Comparison of ENCODE assay signal across 8 cellular contexts in genomic region chr12:110403146-110403974, GRCh38. TPM values are rescaled to one million over a fixed set of nuclear protein-coding genes. Genes with fewer than 3 reads are reported as not detected.
DNase-seq lines count a peak whose midpoint lies in the region; TF ChIP-seq lines count a peak whose summit lies in the region.

A gene with protein sequence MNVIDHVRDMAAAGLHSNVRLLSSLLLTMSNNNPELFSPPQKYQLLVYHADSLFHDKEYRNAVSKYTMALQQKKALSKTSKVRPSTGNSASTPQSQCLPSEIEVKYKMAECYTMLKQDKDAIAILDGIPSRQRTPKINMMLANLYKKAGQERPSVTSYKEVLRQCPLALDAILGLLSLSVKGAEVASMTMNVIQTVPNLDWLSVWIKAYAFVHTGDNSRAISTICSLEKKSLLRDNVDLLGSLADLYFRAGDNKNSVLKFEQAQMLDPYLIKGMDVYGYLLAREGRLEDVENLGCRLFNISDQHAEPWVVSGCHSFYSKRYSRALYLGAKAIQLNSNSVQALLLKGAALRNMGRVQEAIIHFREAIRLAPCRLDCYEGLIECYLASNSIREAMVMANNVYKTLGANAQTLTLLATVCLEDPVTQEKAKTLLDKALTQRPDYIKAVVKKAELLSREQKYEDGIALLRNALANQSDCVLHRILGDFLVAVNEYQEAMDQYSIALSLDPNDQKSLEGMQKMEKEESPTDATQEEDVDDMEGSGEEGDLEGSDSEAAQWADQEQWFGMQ (minus strand): TSS chr12:110403708. CDS start chr12:110403627, 81 bp downstream.

- H3F3A ChIP-seq in OCI-LY1 (ENCODE audit: insufficient read depth, low read length), result no peaks in the 10 kb centered on the region

- H3K27ac ChIP-seq in C4-2B (peak within 1 kb of the TSS; percentile 90), OCI-LY1 (ENCODE audit: low read depth, low read length, poor library complexity, severe bottlenecking) (peak within 1 kb of the TSS; percentile 93)

- H3K27ac Mint-ChIP-seq in endothelial cell (ENCODE audit: unreplicated experiment), result peak within 1 kb of the TSS; percentile 99
- peak within 1 kb of the TSS; percentile 100 for H3K27ac Mint-ChIP-seq in mesothelial cell of epicardium

- no peaks in the 10 kb centered on the region for H4K20me1 ChIP-seq in OCI-LY1 (ENCODE audit: insufficient read depth, low read length)

- no peaks in the 10 kb centered on the region for H3K9me3 ChIP-seq in OCI-LY1 (ENCODE audit: low read length)

- peak; percentile 92 for DNase-seq in GM20000 (ENCODE audit: low spot score)
- peak; percentile 81 for DNase-seq in HuH-7 (ENCODE audit: low spot score)
- peak; percentile 84 for DNase-seq in activated CD8-positive, alpha-beta memory T cell treated with anti-CD3 and anti-CD28 coated beads, Interleukin-2, amount 50 U/mL, for 4 hours
- DNase-seq in endothelial cell (ENCODE audit: low spot score), result peak; percentile 89
- DNase-seq in mesothelial cell of epicardium (ENCODE audit: low spot score in 2 of 2, unreplicated experiment in 2 of 2), result peak; percentile 82 to 92
- peak; percentile 68 to 69 for DNase-seq in stimulated activated CD8-positive, alpha-beta memory T cell treated with anti-CD3 and anti-CD28 coated beads, Interleukin-15, amount 100 ng/mL, for 4 hours (ENCODE audit: low read depth in 2 of 2)

- peak within 1 kb of the TSS; percentile 94 for H3K4me3 ChIP-seq in OCI-LY1 (ENCODE audit: low read depth, low read length, poor library complexity, severe bottlenecking)

- H3K9me2 ChIP-seq in OCI-LY1 (ENCODE audit: low read depth, low read length), result no peaks in the 10 kb centered on the region

- peak within 1 kb of the TSS; percentile 94 for H3K9ac ChIP-seq in OCI-LY1 (ENCODE audit: low read length)

- H2AFZ ChIP-seq in OCI-LY1 (ENCODE audit: low read length), result peak within 1 kb of the TSS; percentile 100

- H3K4me3 Mint-ChIP-seq in endothelial cell (ENCODE audit: unreplicated experiment), result peak within 1 kb of the TSS; percentile 99
- H3K4me3 Mint-ChIP-seq in mesothelial cell of epicardium, result peak within 1 kb of the TSS; percentile 98

- no peaks in the 10 kb centered on the region for H3K27me3 ChIP-seq in OCI-LY1 (ENCODE audit: insufficient read depth, low read length)

- TF ChIP-seq CTCF in C4-2B (conservative IDR thresholded peaks at IDR 0.05) (no peak), GM20000 (IDR thresholded peaks at IDR 0.05; ENCODE audit: extremely low read depth, missing control alignments) (no peak), OCI-LY1 (IDR thresholded peaks at IDR 0.05; ENCODE audit: low read length) (no peak), endothelial cell (IDR thresholded peaks at IDR 0.05; ENCODE audit: unreplicated experiment) (no peak), mesothelial cell of epicardium (IDR thresholded peaks at IDR 0.05; ENCODE audit: unreplicated experiment) (no peak)

- H3K79me2 ChIP-seq in OCI-LY1 (ENCODE audit: insufficient read depth, low read length), result peaks cover 35% of the 10 kb centered on the region

- H3K4me2 ChIP-seq in OCI-LY1 (ENCODE audit: low read length), result peak within 1 kb of the TSS; percentile 92

- peaks cover 12% of the 10 kb centered on the region for H3K4me1 ChIP-seq in OCI-LY1 (ENCODE audit: insufficient read depth, low read length, severe bottlenecking)

- peaks cover 2% of the 10 kb centered on the region for H3K27me3 Mint-ChIP-seq in endothelial cell (ENCODE audit: unreplicated experiment)
- no peaks in the 10 kb centered on the region for H3K27me3 Mint-ChIP-seq in mesothelial cell of epicardium (ENCODE audit: low read depth)

- H3K36me3 Mint-ChIP-seq in endothelial cell (ENCODE audit: low read depth, unreplicated experiment) (peaks cover 5% of the 10 kb centered on the region), mesothelial cell of epicardium (peaks cover 12% of the 10 kb centered on the region)

- peaks cover 20% of the 10 kb centered on the region for H3K36me3 ChIP-seq in OCI-LY1 (ENCODE audit: insufficient read depth, low read length)

- H3K9me3 Mint-ChIP-seq in endothelial cell (ENCODE audit: unreplicated experiment) (no peaks in the 10 kb centered on the region), mesothelial cell of epicardium (no peaks in the 10 kb centered on the region)

- peaks cover 8% of the 10 kb centered on the region for H3K4me1 Mint-ChIP-seq in endothelial cell (ENCODE audit: unreplicated experiment)
- peaks cover 10% of the 10 kb centered on the region for H3K4me1 Mint-ChIP-seq in mesothelial cell of epicardium

RNA-seq across cellular contexts. Expression of the gene that starts here (rescaled TPM):
- total RNA-seq in endothelial cell (ENCODE audit: unreplicated experiment), result 64.8 TPM
- 62.8 to 66.6 TPM (median 66.0 TPM) in 3 replicates for total RNA-seq in mesothelial cell of epicardium

Comparison
In these comparisons a context has a peak if more than half of its experiments do, and no peak if none do; other contexts are left out.
1. Peak in every context shown above with its lines: DNase-seq, H3K4me3 ChIP-seq and H3K27ac ChIP-seq.